ENCODE assay signal across 8 cellular contexts in the genomic region with DNA sequence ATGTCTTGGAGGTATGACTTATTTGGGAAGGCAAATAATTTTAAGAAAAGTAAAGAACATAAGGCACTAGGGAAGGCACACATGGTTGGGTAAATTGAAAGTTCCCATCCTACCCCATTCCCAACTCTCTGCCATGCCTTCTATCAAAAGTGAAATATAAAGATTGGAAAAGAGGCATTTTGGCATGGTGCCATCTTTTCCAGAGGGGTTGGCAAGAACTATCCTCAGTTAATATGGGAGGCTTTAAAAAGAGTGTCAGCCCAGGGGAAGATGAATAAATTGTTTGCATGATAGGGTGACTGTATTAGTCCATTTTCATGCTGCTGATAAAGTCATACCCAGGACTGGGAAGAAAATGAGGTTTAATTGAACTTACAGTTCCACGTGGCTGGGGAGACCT.
"Had no signal": no experiment of that assay in that cellular context is flagged by ENCODE, and none has a peak within 500 bp of the region (broad histone marks: within the 10 kb centered on the region; RNA-seq: fewer than 3 reads in every experiment).

No MANE protein-coding gene starts in this region.

- ATAC-seq: GM12878 had no signal

- DNase-seq: GDM1, GF-D8 had no signal

- FAIRE-seq: G401.6, GM12878, GM12891, GM12892, GM18507, GM19239 had no signal

- H3K4me3 ChIP-seq: GM12878 had no signal
